In genomic region chr3:177135841-177136492, GRCh38 we compare ENCODE assay signal across 27 cellular contexts.
DNase-seq lines count a peak whose midpoint lies in the region; ATAC-seq and TF ChIP-seq lines count a peak whose summit lies in the region.
"Had no signal": no experiment of that assay in that cellular context is flagged by ENCODE, and none has a peak within 500 bp of the region (broad histone marks: within the 10 kb centered on the region; RNA-seq: fewer than 3 reads in every experiment).

No MANE protein-coding gene starts in this region.

- no peak for TF ChIP-seq POLR2A in suprapubic skin (IDR thresholded peaks at IDR 0.05)

- TF ChIP-seq EP300 in suprapubic skin (IDR thresholded peaks at IDR 0.05) = no peak

- H3K36me3 Mint-ChIP-seq in CD14-positive monocyte = peaks cover 13 to 14% of the 10 kb centered on the region in 2 donors
- peaks cover 11% of the 10 kb centered on the region for H3K36me3 Mint-ChIP-seq in IgD-negative memory B cell
- H3K36me3 Mint-ChIP-seq in endodermal cell (ENCODE audit: low read depth) = peaks cover 56% of the 10 kb centered on the region
- peaks cover 0 to 21% of the 10 kb centered on the region in 2 donors for H3K36me3 Mint-ChIP-seq in naive B cell
- peaks cover 19% of the 10 kb centered on the region for H3K36me3 Mint-ChIP-seq in effector memory CD8-positive, alpha-beta T cell (ENCODE audit: insufficient read depth)
- H3K36me3 Mint-ChIP-seq: natural killer cell had no signal

- H3K4me1 ChIP-seq in endodermal cell (ENCODE audit: control insufficient read depth, insufficient read depth, low read length) = no peaks in the 10 kb centered on the region
- peaks cover 8% of the 10 kb centered on the region for H3K4me1 ChIP-seq in suprapubic skin

- intact Hi-C loops in CD14-positive monocyte (cut with micrococcal nuclease) = no loop called here

- no peak overlapping the region for H3K4me3 Mint-ChIP-seq in CD14-positive monocyte
- no peak overlapping the region for H3K4me3 Mint-ChIP-seq in IgD-negative memory B cell
- H3K4me3 Mint-ChIP-seq in endodermal cell = no peak overlapping the region
- H3K4me3 Mint-ChIP-seq in naive B cell = no peak overlapping the region
- no peak overlapping the region for H3K4me3 Mint-ChIP-seq in effector memory CD8-positive, alpha-beta T cell
- H3K4me3 Mint-ChIP-seq: activated B cell treated with CpG ODN at 0.5 μM for 24 hours; activated naive CD4-positive, alpha-beta T cell treated with anti-CD3 and anti-CD28 coated beads, Interleukin-2, amount 10 ng/mL, durations not matched to agents 7 days and 5 days; activated T-helper 1 cell treated with anti-CD3 and anti-CD28 coated beads, Interleukin-12 subunit alpha, Interleukin-12 subunit beta, Interleukin-2, Interleukin-4 antibody, amounts not matched to agents 30 ng/mL and 10 ng/mL and 1 ng/mL, durations not matched to agents 14 hours and 24 hours and 36 hours; dendritic cell treated with granulocyte-macrophage colony-stimulating factor and Interleukin-4, amounts not matched to agents 40 ng/mL and 50 ng/mL, for 4 days; natural killer cell had no signal

- no peak for ATAC-seq in naive B cell (ENCODE audit: low read depth in 2 of 2)
- ATAC-seq in effector memory CD8-positive, alpha-beta T cell (replicated peaks) = no peak
- ATAC-seq: natural killer cell, psoas muscle had no signal

- H3K9ac ChIP-seq in endodermal cell (ENCODE audit: extremely low read depth, low read length, poor library complexity, severe bottlenecking) = no peak overlapping the region
- H3K9ac ChIP-seq: BLaER1 treated with 17β-estradiol and CSF1 and Interleukin-3, amounts not matched to agents 10 nM and 100 nM had no signal

- no peak overlapping the region for H3K4me3 ChIP-seq in endodermal cell (ENCODE audit: low read length)
- H3K4me3 ChIP-seq in suprapubic skin = no peak overlapping the region
- H3K4me3 ChIP-seq: BLaER1 treated with 17β-estradiol and CSF1 and Interleukin-3, amounts not matched to agents 10 nM and 100 nM; psoas muscle; thyroid gland had no signal

- H3K9me3 ChIP-seq in endodermal cell (ENCODE audit: control insufficient read depth, low read length) (no peaks in the 10 kb centered on the region), suprapubic skin (no peaks in the 10 kb centered on the region)
- H3K9me3 ChIP-seq: psoas muscle, thyroid gland had no signal

- H3K27me3 Mint-ChIP-seq in CD14-positive monocyte (ENCODE audit: low read depth in 3 of 3) = no peaks in the 10 kb centered on the region
- no peaks in the 10 kb centered on the region for H3K27me3 Mint-ChIP-seq in IgD-negative memory B cell
- H3K27me3 Mint-ChIP-seq in endodermal cell (ENCODE audit: insufficient read depth) = no peaks in the 10 kb centered on the region
- H3K27me3 Mint-ChIP-seq in naive B cell = no peaks in the 10 kb centered on the region
- no peaks in the 10 kb centered on the region for H3K27me3 Mint-ChIP-seq in effector memory CD8-positive, alpha-beta T cell
- H3K27me3 Mint-ChIP-seq: activated B cell treated with CpG ODN at 0.5 μM for 24 hours; activated naive CD4-positive, alpha-beta T cell treated with anti-CD3 and anti-CD28 coated beads, Interleukin-2, amount 10 ng/mL, durations not matched to agents 7 days and 5 days; dendritic cell treated with granulocyte-macrophage colony-stimulating factor and Interleukin-4, amounts not matched to agents 40 ng/mL and 50 ng/mL, for 4 days had no signal

- H3K27ac ChIP-seq in endodermal cell (ENCODE audit: low read depth, low read length) = no peak overlapping the region
- no peak overlapping the region for H3K27ac ChIP-seq in suprapubic skin
- H3K27ac ChIP-seq: psoas muscle, thyroid gland had no signal

- TF ChIP-seq CTCF in CD14-positive monocyte (IDR thresholded peaks at IDR 0.05) (no peak), endodermal cell (conservative IDR thresholded peaks at IDR 0.05) (no peak), suprapubic skin (IDR thresholded peaks at IDR 0.05) (no peak)

- H3K4me1 Mint-ChIP-seq in CD14-positive monocyte = peaks cover 34% of the 10 kb centered on the region
- H3K4me1 Mint-ChIP-seq in IgD-negative memory B cell = peaks cover 53 to 57% (median 55%) of the 10 kb centered on the region in 3 donors
- H3K4me1 Mint-ChIP-seq in endodermal cell = peaks cover 11% of the 10 kb centered on the region
- H3K4me1 Mint-ChIP-seq in naive B cell = peaks cover 59 to 84% (median 79%) of the 10 kb centered on the region in 3 donors
- H3K4me1 Mint-ChIP-seq in effector memory CD8-positive, alpha-beta T cell (ENCODE audit: low read depth in 2 of 2) = peaks cover 61 to 72% of the 10 kb centered on the region in 2 donors

- no peaks in the 10 kb centered on the region for H3K27me3 ChIP-seq in endodermal cell (ENCODE audit: control insufficient read depth, insufficient read depth, low read length, poor library complexity, severe bottlenecking)
- H3K27me3 ChIP-seq in suprapubic skin = no peaks in the 10 kb centered on the region
- H3K27me3 ChIP-seq: BLaER1 treated with 17β-estradiol and CSF1 and Interleukin-3, amounts not matched to agents 10 nM and 100 nM; thyroid gland had no signal

- H3K9me3 Mint-ChIP-seq in CD14-positive monocyte (no peaks in the 10 kb centered on the region), IgD-negative memory B cell (no peaks in the 10 kb centered on the region), endodermal cell (no peaks in the 10 kb centered on the region), naive B cell (no peaks in the 10 kb centered on the region)
- H3K9me3 Mint-ChIP-seq in effector memory CD8-positive, alpha-beta T cell = no peaks in the 10 kb centered on the region
- H3K9me3 Mint-ChIP-seq: activated B cell treated with CpG ODN at 0.5 μM for 24 hours; activated naive CD4-positive, alpha-beta T cell treated with anti-CD3 and anti-CD28 coated beads, Interleukin-2, amount 10 ng/mL, durations not matched to agents 7 days and 5 days; activated T-helper 1 cell treated with anti-CD3 and anti-CD28 coated beads, Interleukin-12 subunit alpha, Interleukin-12 subunit beta, Interleukin-2, Interleukin-4 antibody, amounts not matched to agents 30 ng/mL and 10 ng/mL and 1 ng/mL, durations not matched to agents 14 hours and 24 hours and 36 hours; dendritic cell treated with granulocyte-macrophage colony-stimulating factor and Interleukin-4, amounts not matched to agents 40 ng/mL and 50 ng/mL, for 4 days; natural killer cell had no signal

- DNase-seq in CD14-positive monocyte (ENCODE audit: low spot score) (no peak), endodermal cell (no peak), naive B cell (no peak), suprapubic skin (ENCODE audit: low spot score in 2 of 2) (no peak), GM19240 (ENCODE audit: insufficient read length, low spot score) (no peak)
- no peak for DNase-seq in effector memory CD8-positive, alpha-beta T cell
- DNase-seq: activated B cell treated with CpG ODN at 0.5 μM for 24 hours; activated CD4-positive, alpha-beta T cell treated with anti-CD3 and anti-CD28 coated beads, Interleukin-2, amount 50 U/mL, for 4 hours; activated CD8-positive, alpha-beta memory T cell treated with anti-CD3 and anti-CD28 coated beads, Interleukin-2, amount 50 U/mL, for 4 hours; activated naive CD4-positive, alpha-beta T cell treated with anti-CD3 and anti-CD28 coated beads, Interleukin-2, amount 10 ng/mL, durations not matched to agents 7 days and 5 days; caudate nucleus; hippocampal formation; natural killer cell; NCI-H1092; NCI-H187; NCI-H524; NK-92 treated with Interleukin-12 subunit alpha and Interleukin-12 subunit beta, amount 100 ng/mL, for 24 hours; occipital lobe; psoas muscle; SHP77; stimulated activated naive CD4-positive, alpha-beta T cell treated with Interleukin-2 at 50 U/mL for 16 hours; T-helper 9 cell; thyroid gland had no signal

- H3K27ac Mint-ChIP-seq in CD14-positive monocyte (peak overlapping the region in 4 of 7 donors; percentile 27 to 74 (median 56)), IgD-negative memory B cell (peak overlapping the region in 2 of 3 donors; percentile 33 to 43), endodermal cell (peak overlapping the region; percentile 57), naive B cell (peak overlapping the region in 4 of 6 donors; percentile 8 to 91 (median 35))
- H3K27ac Mint-ChIP-seq in effector memory CD8-positive, alpha-beta T cell = no peak overlapping the region
- H3K27ac Mint-ChIP-seq: activated B cell treated with CpG ODN at 0.5 μM for 24 hours; activated naive CD4-positive, alpha-beta T cell treated with anti-CD3 and anti-CD28 coated beads, Interleukin-2, amount 10 ng/mL, durations not matched to agents 7 days and 5 days; activated T-helper 1 cell treated with anti-CD3 and anti-CD28 coated beads, Interleukin-12 subunit alpha, Interleukin-12 subunit beta, Interleukin-2, Interleukin-4 antibody, amounts not matched to agents 30 ng/mL and 10 ng/mL and 1 ng/mL, durations not matched to agents 14 hours and 24 hours and 36 hours; dendritic cell treated with granulocyte-macrophage colony-stimulating factor and Interleukin-4, amounts not matched to agents 40 ng/mL and 50 ng/mL, for 4 days had no signal

- peaks cover 75% of the 10 kb centered on the region for H3K36me3 ChIP-seq in endodermal cell (ENCODE audit: control insufficient read depth, insufficient read depth, low read length)
- no peaks in the 10 kb centered on the region for H3K36me3 ChIP-seq in suprapubic skin
- H3K36me3 ChIP-seq: thyroid gland had no signal

- WGBS in endodermal cell (ENCODE audit: insufficient coverage in 1 of 2, insufficient read length in 1 of 2), 2 experiments = 87 to 97% methylated on average over 7 to 10 of the region's 10 CpGs
- WGBS in suprapubic skin = 89% methylated on average over 10 of the region's 10 CpGs

Comparison
In these comparisons a context has a peak if more than half of its experiments do, and no peak if none do; other contexts are left out.
1. H3K27ac Mint-ChIP-seq: peak in CD14-positive monocyte (4 of 7), IgD-negative memory B cell (2 of 3), endodermal cell (single experiment) and naive B cell (4 of 6); none in effector memory CD8-positive, alpha-beta T cell (0 of 2).